8 cellular contexts compared by ENCODE assay signal in the genomic region with DNA sequence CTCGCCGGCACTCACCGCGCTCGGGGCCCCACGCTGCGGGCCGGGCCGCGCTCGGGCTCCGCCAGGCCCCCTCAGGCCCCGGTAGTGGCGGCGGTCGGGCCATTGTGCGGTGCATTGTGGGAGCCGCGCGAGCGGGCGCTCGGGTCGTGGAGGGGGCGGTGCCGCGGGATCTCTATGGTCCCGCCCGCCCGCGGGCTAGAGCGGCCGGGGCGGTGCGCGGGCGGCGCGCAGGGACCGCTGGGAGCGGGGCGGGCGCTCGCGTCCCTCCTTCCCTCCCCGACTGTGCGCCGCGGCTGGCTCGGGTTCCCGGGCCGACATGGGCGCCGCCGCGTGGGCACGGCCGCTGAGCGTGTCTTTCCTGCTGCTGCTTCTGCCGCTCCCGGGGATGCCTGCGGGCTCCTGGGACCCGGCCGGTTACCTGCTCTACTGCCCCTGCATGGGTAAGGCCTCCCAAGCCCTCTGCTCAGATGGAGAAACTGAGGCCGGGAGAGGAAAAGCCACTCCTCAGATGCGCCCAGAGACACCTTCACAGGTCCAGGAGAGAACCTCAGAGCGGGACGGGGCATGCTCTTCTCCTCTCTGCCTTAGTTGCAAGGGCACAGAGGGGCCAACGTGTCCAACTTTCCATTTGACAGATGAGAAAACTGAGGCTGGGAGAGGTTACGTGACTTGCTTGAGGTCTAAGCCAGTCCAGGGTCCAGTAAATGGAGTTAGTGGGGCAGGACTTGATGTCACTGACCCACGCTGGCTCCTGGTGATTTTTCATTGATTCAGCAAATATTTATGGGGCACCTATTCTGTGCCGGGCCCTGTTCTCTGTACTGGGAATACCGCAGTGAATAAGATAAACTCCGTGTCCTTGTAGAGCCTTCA. TPM values are rescaled to one million over a fixed set of nuclear protein-coding genes. Genes with fewer than 3 reads are reported as not detected.
DNase-seq lines count a peak whose midpoint lies in the region; ATAC-seq and TF ChIP-seq lines count a peak whose summit lies in the region.

Gene PLAGL2 (minus strand): TSS at position 118 of the 873 bp plus-strand sequence. CDS start 5,565 bp downstream, outside the sequence.
Gene POFUT1 (plus strand): TSS at position 255 of the 873 bp plus-strand sequence. CDS start 62 bp downstream, at position 317.

- H3K4me3 Mint-ChIP-seq in WTC11 = peak within 1 kb of the TSS; percentile 98

- peaks cover 18% of the 10 kb centered on the region for H3K36me3 Mint-ChIP-seq in WTC11

- POLR2A ChIA-PET in WTC11 (lab: Charles Lee) = no interaction called here

- no peaks in the 10 kb centered on the region for H3K27me3 Mint-ChIP-seq in WTC11 (ENCODE audit: low read depth)

- peak; percentile 15 for TF ChIP-seq CTCF in AG09309 (IDR thresholded peaks at IDR 0.05; ENCODE audit: control insufficient read depth, insufficient read depth, low read depth, low read length, missing control alignments)
- TF ChIP-seq CTCF in WTC11 (IDR thresholded peaks at IDR 0.05) = no peak
- no peak for TF ChIP-seq CTCF in cardiac fibroblast (IDR thresholded peaks at IDR 0.05; ENCODE audit: low read depth, low read length)

- H3K4me3 ChIP-seq in AG09309 (ENCODE audit: control insufficient read depth, low read depth, low read length) (peak within 1 kb of the TSS; percentile 84), cardiac fibroblast (replicated peaks in 1 of 2; ENCODE audit: low read depth in 2 of 2, low read length in 2 of 2) (peak within 1 kb of the TSS; percentile 94 to 100)

- peaks cover 51% of the 10 kb centered on the region for H3K4me1 Mint-ChIP-seq in WTC11

- no peaks in the 10 kb centered on the region for H3K9me3 Mint-ChIP-seq in WTC11

- CTCF ChIA-PET in WTC11 (lab: Charles Lee) = no interaction called here

- H3K27ac Mint-ChIP-seq in WTC11 = peak within 1 kb of the TSS; percentile 94

- peak; percentile 46 for ATAC-seq in GM18870 (IDR thresholded peaks at IDR 0.05; ENCODE audit: unreplicated experiment)
- peak; percentile 91 for ATAC-seq in HG03103 (IDR thresholded peaks at IDR 0.05; ENCODE audit: low read depth, unreplicated experiment)
- ATAC-seq in WTC11 = peak; percentile 96

- DNase-seq in AG09309 (ENCODE audit: low read depth) (peak; percentile 18), NCI-H2171 treated with DMSO at 0.1 percent for 48 hours (lab: John Stamatoyannopoulos, UW) (peak; percentile 88), WTC11 (ENCODE audit: low spot score) (peak; percentile 81), cardiac fibroblast (ENCODE audit: low read depth in 2 of 2) (peak; percentile 82 to 91), islet precursor cell (peak; percentile 89)
- DNase-seq in stimulated activated CD4-positive, alpha-beta T cell treated with anti-CD3 and anti-CD28 coated beads, Interleukin-12 subunit alpha, Interleukin-12 subunit beta, amount 100 ng/mL, for 4 hours = peak; percentile 90

TF ChIP-seq in WTC11, 78 proteins besides CTCF, POLR2A, EP300 and RAD21 (continues in another document):
- TF ChIP-seq OVOL2 (CRISPR knock-in tag; IDR thresholded peaks at IDR 0.05; ENCODE audit: borderline replicate concordance) (no peak), GTF2I (CRISPR knock-in tag; conservative IDR thresholded peaks at IDR 0.05) (peak; percentile 73), ZNF138 (CRISPR knock-in tag; conservative IDR thresholded peaks at IDR 0.05) (no peak), KAT7 (CRISPR knock-in tag; IDR thresholded peaks at IDR 0.05; ENCODE audit: borderline replicate concordance) (peak; percentile 75; the same call in 1 of the 2 replicates), CREM (CRISPR knock-in tag; IDR thresholded peaks at IDR 0.05) (peak; percentile 81; the same call in 1 of the 2 replicates), RELA (CRISPR knock-in tag; IDR thresholded peaks at IDR 0.05; ENCODE audit: borderline replicate concordance) (no peak), NFYB (CRISPR knock-in tag; conservative IDR thresholded peaks at IDR 0.05; ENCODE audit: low read depth) (no peak), NR2C2 (CRISPR knock-in tag; IDR thresholded peaks at IDR 0.05) (no peak), FOXJ3 (CRISPR knock-in tag; IDR thresholded peaks at IDR 0.05; ENCODE audit: borderline replicate concordance) (no peak), FOXP1 (CRISPR knock-in tag; IDR thresholded peaks at IDR 0.05; ENCODE audit: borderline replicate concordance) (peak; percentile 48; the same call in 1 of the 2 replicates), ELF4 (CRISPR knock-in tag; IDR thresholded peaks at IDR 0.05; ENCODE audit: low read depth) (0 out of 2 replicates have a peak, but pooled peaks have one; percentile 54), E2F5 (CRISPR knock-in tag; IDR thresholded peaks at IDR 0.05) (peak; percentile 86; the same call in 1 of the 2 replicates), ZBTB43 (CRISPR knock-in tag; IDR thresholded peaks at IDR 0.05) (no peak)
- TF ChIP-seq, protein P1, sequence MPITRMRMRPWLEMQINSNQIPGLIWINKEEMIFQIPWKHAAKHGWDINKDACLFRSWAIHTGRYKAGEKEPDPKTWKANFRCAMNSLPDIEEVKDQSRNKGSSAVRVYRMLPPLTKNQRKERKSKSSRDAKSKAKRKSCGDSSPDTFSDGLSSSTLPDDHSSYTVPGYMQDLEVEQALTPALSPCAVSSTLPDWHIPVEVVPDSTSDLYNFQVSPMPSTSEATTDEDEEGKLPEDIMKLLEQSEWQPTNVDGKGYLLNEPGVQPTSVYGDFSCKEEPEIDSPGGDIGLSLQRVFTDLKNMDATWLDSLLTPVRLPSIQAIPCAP (CRISPR knock-in tag; IDR thresholded peaks at IDR 0.05) = no peak
- TF ChIP-seq, protein P2, sequence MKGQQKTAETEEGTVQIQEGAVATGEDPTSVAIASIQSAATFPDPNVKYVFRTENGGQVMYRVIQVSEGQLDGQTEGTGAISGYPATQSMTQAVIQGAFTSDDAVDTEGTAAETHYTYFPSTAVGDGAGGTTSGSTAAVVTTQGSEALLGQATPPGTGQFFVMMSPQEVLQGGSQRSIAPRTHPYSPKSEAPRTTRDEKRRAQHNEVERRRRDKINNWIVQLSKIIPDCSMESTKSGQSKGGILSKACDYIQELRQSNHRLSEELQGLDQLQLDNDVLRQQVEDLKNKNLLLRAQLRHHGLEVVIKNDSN (CRISPR knock-in tag; IDR thresholded peaks at IDR 0.05) = no peak
- TF ChIP-seq, protein P3, sequence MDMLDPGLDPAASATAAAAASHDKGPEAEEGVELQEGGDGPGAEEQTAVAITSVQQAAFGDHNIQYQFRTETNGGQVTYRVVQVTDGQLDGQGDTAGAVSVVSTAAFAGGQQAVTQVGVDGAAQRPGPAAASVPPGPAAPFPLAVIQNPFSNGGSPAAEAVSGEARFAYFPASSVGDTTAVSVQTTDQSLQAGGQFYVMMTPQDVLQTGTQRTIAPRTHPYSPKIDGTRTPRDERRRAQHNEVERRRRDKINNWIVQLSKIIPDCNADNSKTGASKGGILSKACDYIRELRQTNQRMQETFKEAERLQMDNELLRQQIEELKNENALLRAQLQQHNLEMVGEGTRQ (CRISPR knock-in tag; IDR thresholded peaks at IDR 0.05) = no peak
- TF ChIP-seq, protein P4, sequence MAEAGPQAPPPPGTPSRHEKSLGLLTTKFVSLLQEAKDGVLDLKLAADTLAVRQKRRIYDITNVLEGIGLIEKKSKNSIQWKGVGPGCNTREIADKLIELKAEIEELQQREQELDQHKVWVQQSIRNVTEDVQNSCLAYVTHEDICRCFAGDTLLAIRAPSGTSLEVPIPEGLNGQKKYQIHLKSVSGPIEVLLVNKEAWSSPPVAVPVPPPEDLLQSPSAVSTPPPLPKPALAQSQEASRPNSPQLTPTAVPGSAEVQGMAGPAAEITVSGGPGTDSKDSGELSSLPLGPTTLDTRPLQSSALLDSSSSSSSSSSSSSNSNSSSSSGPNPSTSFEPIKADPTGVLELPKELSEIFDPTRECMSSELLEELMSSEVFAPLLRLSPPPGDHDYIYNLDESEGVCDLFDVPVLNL (CRISPR knock-in tag; IDR thresholded peaks at IDR 0.05; ENCODE audit: borderline replicate concordance, low read depth) = 0 out of 2 replicates have a peak, but pooled peaks have one; percentile 42
- TF ChIP-seq, protein P5, sequence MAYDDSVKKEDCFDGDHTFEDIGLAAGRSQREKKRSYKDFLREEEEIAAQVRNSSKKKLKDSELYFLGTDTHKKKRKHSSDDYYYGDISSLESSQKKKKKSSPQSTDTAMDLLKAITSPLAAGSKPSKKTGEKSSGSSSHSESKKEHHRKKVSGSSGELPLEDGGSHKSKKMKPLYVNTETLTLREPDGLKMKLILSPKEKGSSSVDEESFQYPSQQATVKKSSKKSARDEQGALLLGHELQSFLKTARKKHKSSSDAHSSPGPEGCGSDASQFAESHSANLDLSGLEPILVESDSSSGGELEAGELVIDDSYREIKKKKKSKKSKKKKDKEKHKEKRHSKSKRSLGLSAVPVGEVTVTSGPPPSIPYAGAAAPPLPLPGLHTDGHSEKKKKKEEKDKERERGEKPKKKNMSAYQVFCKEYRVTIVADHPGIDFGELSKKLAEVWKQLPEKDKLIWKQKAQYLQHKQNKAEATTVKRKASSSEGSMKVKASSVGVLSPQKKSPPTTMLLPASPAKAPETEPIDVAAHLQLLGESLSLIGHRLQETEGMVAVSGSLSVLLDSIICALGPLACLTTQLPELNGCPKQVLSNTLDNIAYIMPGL (CRISPR knock-in tag; IDR thresholded peaks at IDR 0.05) = 0 out of 2 replicates have a peak, but pooled peaks have one; percentile 16
- TF ChIP-seq, protein P6, sequence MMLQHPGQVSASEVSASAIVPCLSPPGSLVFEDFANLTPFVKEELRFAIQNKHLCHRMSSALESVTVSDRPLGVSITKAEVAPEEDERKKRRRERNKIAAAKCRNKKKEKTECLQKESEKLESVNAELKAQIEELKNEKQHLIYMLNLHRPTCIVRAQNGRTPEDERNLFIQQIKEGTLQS (CRISPR knock-in tag; conservative IDR thresholded peaks at IDR 0.05) = no peak

RNA-seq across cellular contexts. Expression of gene PLAGL2, which starts in this region (rescaled TPM):
- total RNA-seq in WTC11 (2021) = 21.4 to 22.6 TPM (median 22.6 TPM) in 3 replicates

RNA-seq across cellular contexts. Expression of gene POFUT1, which starts in this region (rescaled TPM):
- 23.4 to 29.4 TPM (median 25.2 TPM) in 3 replicates for total RNA-seq in WTC11 (2021)

Comparison
In these comparisons a context has a peak if more than half of its experiments do, and no peak if none do; other contexts are left out.
1. Peak in every context shown above with its lines: DNase-seq, ATAC-seq and H3K4me3 ChIP-seq.
2. DNase-seq: peak in every context shown above with its lines; median percentile 90 in stimulated activated CD4-positive, alpha-beta T cell treated with anti-CD3 and anti-CD28 coated beads, Interleukin-12 subunit alpha, Interleukin-12 subunit beta, amount 100 ng/mL, for 4 hours; 89 in islet precursor cell; 88 in NCI-H2171 treated with DMSO at 0.1 percent for 48 hours; 86 in cardiac fibroblast; 81 in WTC11; 18 in AG09309.
3. ATAC-seq: peak in every context shown above with its lines; median percentile 96 in WTC11; 91 in HG03103; 46 in GM18870.